ENCODE assay signal across 11 cellular contexts in the genomic region with DNA sequence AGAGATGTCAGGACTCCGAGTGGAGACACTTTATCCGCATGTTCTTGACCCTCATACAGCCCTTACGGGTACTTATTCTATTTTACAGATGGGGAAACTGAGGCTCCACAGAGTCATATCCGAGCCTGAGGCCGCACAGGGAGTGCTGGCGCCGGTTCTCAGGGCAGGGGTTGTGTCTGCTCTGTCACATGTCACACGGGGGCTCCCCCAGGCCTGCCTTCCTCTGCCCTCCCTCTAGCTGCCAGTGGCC. TPM values are rescaled to one million over a fixed set of nuclear protein-coding genes. Genes with fewer than 3 reads are reported as not detected.
DNase-seq lines count a peak whose midpoint lies in the region; ATAC-seq, FAIRE-seq and TF ChIP-seq lines count a peak whose summit lies in the region.
"Had no signal": no experiment of that assay in that cellular context is flagged by ENCODE, and none has a peak within 500 bp of the region (broad histone marks: within the 10 kb centered on the region; RNA-seq: fewer than 3 reads in every experiment).

No MANE protein-coding gene starts in this region.

- intact Hi-C loops in Calu3 (cut with micrococcal nuclease; ENCODE audit: unreplicated experiment) (no loop called here), ovary (cut with DNase I) (no loop called here)

- H3K27me3 Mint-ChIP-seq in Calu3 (ENCODE audit: unreplicated experiment): no peaks in the 10 kb centered on the region
- peaks cover 3% of the 10 kb centered on the region for H3K27me3 Mint-ChIP-seq in activated CD8-positive, alpha-beta T cell treated with anti-CD3 and anti-CD28 coated beads, Interleukin-2, amount 10 ng/mL, durations not matched to agents 7 days and 5 days (ENCODE audit: low read depth)

- peaks cover 49% of the 10 kb centered on the region for H3K4me1 Mint-ChIP-seq in Calu3 (ENCODE audit: low read depth, unreplicated experiment)
- peaks cover 69% of the 10 kb centered on the region for H3K4me1 Mint-ChIP-seq in activated CD8-positive, alpha-beta T cell treated with anti-CD3 and anti-CD28 coated beads, Interleukin-2, amount 10 ng/mL, durations not matched to agents 7 days and 5 days (ENCODE audit: low read depth)

- H3K27ac Mint-ChIP-seq in Calu3 (ENCODE audit: unreplicated experiment): peak overlapping the region; percentile 61
- peak overlapping the region; percentile 49 for H3K27ac Mint-ChIP-seq in activated CD8-positive, alpha-beta T cell treated with anti-CD3 and anti-CD28 coated beads, Interleukin-2, amount 10 ng/mL, durations not matched to agents 7 days and 5 days

- no peak for TF ChIP-seq EP300 in ovary (IDR thresholded peaks at IDR 0.05)

- H3K4me3 ChIP-seq in keratinocyte (ENCODE audit: control insufficient read depth in 2 of 3, extremely low read depth in 1 of 3, insufficient read depth in 2 of 3, low read depth in 1 of 3, low read length in 3 of 3) (no peak overlapping the region), skeletal muscle tissue (ENCODE audit: low read length in 3 of 3) (peak overlapping the region; percentile 56 to 68 (median 60)), ovary (no peak overlapping the region)

- no peaks in the 10 kb centered on the region for H3K9me3 Mint-ChIP-seq in Calu3 (ENCODE audit: low read depth, unreplicated experiment)
- H3K9me3 Mint-ChIP-seq in activated CD8-positive, alpha-beta T cell treated with anti-CD3 and anti-CD28 coated beads, Interleukin-2, amount 10 ng/mL, durations not matched to agents 7 days and 5 days (ENCODE audit: insufficient read depth): no peaks in the 10 kb centered on the region

- no peak for TF ChIP-seq POLR2A in ovary (IDR thresholded peaks at IDR 0.05)

- no peaks in the 10 kb centered on the region for H3K9me3 ChIP-seq in keratinocyte (ENCODE audit: control insufficient read depth, low read depth, low read length)
- no peaks in the 10 kb centered on the region for H3K9me3 ChIP-seq in skeletal muscle tissue (ENCODE audit: control insufficient read depth in 3 of 3, low read length in 3 of 3)
- no peaks in the 10 kb centered on the region for H3K9me3 ChIP-seq in ovary

- 28 to 34% (median 32%) methylated on average over 8 of the region's 8 CpGs for WGBS in ovary, 3 donors

- H3K4me2 ChIP-seq in keratinocyte (ENCODE audit: control insufficient read depth, extremely low read depth, insufficient read depth, low read depth, low read length): peak overlapping the region; percentile 75

- peaks cover 64% of the 10 kb centered on the region for H3K36me3 Mint-ChIP-seq in Calu3 (ENCODE audit: insufficient read depth, unreplicated experiment)
- peaks cover 13% of the 10 kb centered on the region for H3K36me3 Mint-ChIP-seq in activated CD8-positive, alpha-beta T cell treated with anti-CD3 and anti-CD28 coated beads, Interleukin-2, amount 10 ng/mL, durations not matched to agents 7 days and 5 days (ENCODE audit: low read depth)

- H3K27ac ChIP-seq in keratinocyte (ENCODE audit: control insufficient read depth, insufficient read depth, low read length) (peak overlapping the region; percentile 53), skeletal muscle tissue (ENCODE audit: low read depth, low read length) (peak overlapping the region; percentile 77), ovary (peak overlapping the region in 1 of 2 donors; percentile 59)

- H3K4me3 Mint-ChIP-seq in Calu3 (ENCODE audit: low read depth, unreplicated experiment): peak overlapping the region; percentile 64
- peak overlapping the region; percentile 61 for H3K4me3 Mint-ChIP-seq in activated CD8-positive, alpha-beta T cell treated with anti-CD3 and anti-CD28 coated beads, Interleukin-2, amount 10 ng/mL, durations not matched to agents 7 days and 5 days

- dilution Hi-C loops in keratinocyte (cut with MboI; ENCODE audit: extremely low pct_ligation_motif_present, low sequenced_read_pairs): no loop called here

- no TSS peak for BruUV-seq in Calu3 (replicated peaks; lab: Mats Ljungman, UMichigan)

- H3K9ac ChIP-seq in keratinocyte (ENCODE audit: control insufficient read depth, extremely low read depth, insufficient read depth, low read length) (peak overlapping the region; percentile 34), skeletal muscle tissue (ENCODE audit: low read depth in 1 of 3, low read length in 3 of 3) (peak overlapping the region; percentile 73 to 77 (median 76))

- peaks cover 39% of the 10 kb centered on the region for H3K79me2 ChIP-seq in keratinocyte (ENCODE audit: control insufficient read depth, insufficient read depth, low read length)

- ATAC-seq in activated CD8-positive, alpha-beta T cell treated with anti-CD3 and anti-CD28 coated beads, Interleukin-2, amount 10 ng/mL, durations not matched to agents 7 days and 5 days: no peak
- no peak for ATAC-seq in GM21367 (IDR thresholded peaks at IDR 0.05; ENCODE audit: unreplicated experiment)

- FAIRE-seq in keratinocyte (lab: Jason Lieb, UNC): no peak

- DNase-seq in Calu3 (no peak), keratinocyte (ENCODE audit: low read depth, low spot score) (no peak), ovary (no peak), activated gamma-delta T cell (lab: John Stamatoyannopoulos, UW) (no peak), HK-2 (ENCODE audit: unreplicated experiment) (no peak)
- no peak for DNase-seq in activated CD8-positive, alpha-beta T cell treated with anti-CD3 and anti-CD28 coated beads, Interleukin-2, amount 10 ng/mL, durations not matched to agents 7 days and 5 days
- DNase-seq: GDM1, NCI-H2171 treated with DMSO at 0.1 percent for 48 hours had no signal

- H3K4me1 ChIP-seq in keratinocyte (ENCODE audit: control insufficient read depth, extremely low read depth, insufficient read depth, low read length): peaks cover 47% of the 10 kb centered on the region
- peaks cover 40 to 64% (median 56%) of the 10 kb centered on the region in 3 donors for H3K4me1 ChIP-seq in skeletal muscle tissue (ENCODE audit: control insufficient read depth in 3 of 3, insufficient read depth in 3 of 3, low read length in 3 of 3)
- peaks cover 20% of the 10 kb centered on the region for H3K4me1 ChIP-seq in ovary (ENCODE audit: insufficient read depth)

- POLR2A ChIA-PET in activated CD8-positive, alpha-beta T cell treated with anti-CD3 and anti-CD28 coated beads, Interleukin-2, amount 10 ng/mL, durations not matched to agents 7 days and 5 days (lab: Charles Lee): interaction anchor here (2.6 kb wide), 1 partner anchor 11 kb away, joined by 10 read pairs; no protein-coding TSS in a partner anchor

- CTCF ChIA-PET in Calu3 (lab: Charles Lee): interaction anchor here (2.8 kb wide), 1 partner anchor 23 kb away, joined by 31 read pairs; no protein-coding TSS in a partner anchor
- CTCF ChIA-PET in activated CD8-positive, alpha-beta T cell treated with anti-CD3 and anti-CD28 coated beads, Interleukin-2, amount 10 ng/mL, durations not matched to agents 7 days and 5 days (lab: Charles Lee): interaction anchor here (0.7 kb wide), 1 partner anchor 23 kb away, joined by 3 read pairs; no protein-coding TSS in a partner anchor

- no peak overlapping the region for H2AFZ ChIP-seq in keratinocyte (ENCODE audit: control insufficient read depth, low read length)

- peaks cover 24% of the 10 kb centered on the region for H4K20me1 ChIP-seq in keratinocyte (ENCODE audit: control insufficient read depth, extremely low read depth, insufficient read depth, low read length)

- TF ChIP-seq CTCF in Calu3 (IDR thresholded peaks at IDR 0.05; ENCODE audit: unreplicated experiment): no peak
- TF ChIP-seq CTCF in keratinocyte (optimal IDR thresholded peaks at IDR 0.05 in 1 of 3, IDR thresholded peaks at IDR 0.05 in 1 of 3, conservative IDR thresholded peaks at IDR 0.05 in 1 of 3; ENCODE audit: extremely low read depth in 1 of 3, insufficient read depth in 2 of 3, low read length in 3 of 3): no peak
- no peak for TF ChIP-seq CTCF in ovary (IDR thresholded peaks at IDR 0.05)

- H3K36me3 ChIP-seq in keratinocyte (ENCODE audit: control insufficient read depth in 2 of 2, extremely low read depth in 1 of 2, insufficient read depth in 2 of 2, low read length in 2 of 2) (peaks cover 6 to 9% of the 10 kb centered on the region in 2 experiments), skeletal muscle tissue (ENCODE audit: control insufficient read depth in 3 of 3, insufficient read depth in 3 of 3, low read length in 3 of 3) (no peaks in the 10 kb centered on the region), ovary (no peaks in the 10 kb centered on the region)
- H3K36me3 ChIP-seq: cardiac muscle cell had no signal

- no peaks in the 10 kb centered on the region for H3K27me3 ChIP-seq in keratinocyte (ENCODE audit: control insufficient read depth, extremely low read depth, insufficient read depth, low read length)
- peaks cover 0 to 2% (median 0%) of the 10 kb centered on the region in 3 donors for H3K27me3 ChIP-seq in skeletal muscle tissue (ENCODE audit: control insufficient read depth in 3 of 3, insufficient read depth in 3 of 3, low read length in 3 of 3)
- H3K27me3 ChIP-seq in ovary: no peaks in the 10 kb centered on the region
- H3K27me3 ChIP-seq: cardiac muscle cell had no signal

- H3K9me1 ChIP-seq in keratinocyte (ENCODE audit: control insufficient read depth, extremely low read depth, insufficient read depth, low read length): peaks cover 3% of the 10 kb centered on the region

RNA-seq across cellular contexts. Expression of a gene that starts 1.0 kb away (rescaled TPM):
- total RNA-seq in Calu3 (2022) (208 and 220 TPM in 2 replicates), skeletal muscle tissue (14.6 TPM), ovary (10 to 100 TPM; 15.1 to 40.7 (median 22.2) TPM)
- 100 to 1,000 TPM; 155 to 159 TPM for total RNA-seq in activated CD8-positive, alpha-beta T cell treated with anti-CD3 and anti-CD28 coated beads, Interleukin-2, amount 10 ng/mL, durations not matched to agents 7 days and 5 days
- polyA plus RNA-seq in keratinocyte (22.6 to 42.4 TPM (median 31.6 TPM) in 3 replicates), ovary (10 to 100 TPM in 1 of 2 donors, 1 to 10 TPM in 1; 6.3 to 18.4 TPM)
- 13.0 TPM for polyA plus RNA-seq in keratinocyte (2011; ENCODE audit: low read depth)
- 21.2 and 50.7 TPM in 2 replicates for polyA plus RNA-seq in keratinocyte (2011; cell fraction: cytosol; rRNA removed)
- 66.3 and 100 TPM in 2 replicates for polyA plus RNA-seq in keratinocyte (2011; cell fraction: nucleus; rRNA removed)
- 31.0 and 82.3 TPM in 2 replicates for polyA plus RNA-seq in keratinocyte (2012; ENCODE audit: low replicate concordance)
- polyA minus RNA-seq in keratinocyte: 27.3 to 92.4 TPM (median 35.0 TPM) in 3 replicates
- polyA minus RNA-seq in keratinocyte (2011; cell fraction: cytosol; rRNA and poly(A)+ RNA removed): 74.2 TPM
- 56.2 and 58.6 TPM in 2 replicates for polyA minus RNA-seq in keratinocyte (2011; cell fraction: nucleus; rRNA and poly(A)+ RNA removed)

RNA-seq across cellular contexts. Expression of a gene that starts 35.6 kb away (rescaled TPM):
- total RNA-seq in Calu3 (2022) (8.6 and 10.0 TPM in 2 replicates), skeletal muscle tissue (89.8 TPM), ovary (1 to 10 TPM; 2.6 to 9.8 (median 3.8) TPM)
- 1 to 10 TPM; 1.8 TPM for total RNA-seq in activated CD8-positive, alpha-beta T cell treated with anti-CD3 and anti-CD28 coated beads, Interleukin-2, amount 10 ng/mL, durations not matched to agents 7 days and 5 days
- polyA plus RNA-seq in keratinocyte (1.7 to 4.9 TPM (median 1.8 TPM) in 3 replicates), ovary (1 to 10 TPM; 4.1 to 4.9 TPM)
- 12.4 TPM for polyA plus RNA-seq in keratinocyte (2011; ENCODE audit: low read depth)
- 1.1 and 1.8 TPM in 2 replicates for polyA plus RNA-seq in keratinocyte (2011; cell fraction: cytosol; rRNA removed)
- polyA plus RNA-seq in keratinocyte (2011; cell fraction: nucleus; rRNA removed): 7.2 and 9.8 TPM in 2 replicates
- 1.4 and 22.0 TPM in 2 replicates for polyA plus RNA-seq in keratinocyte (2012; ENCODE audit: low replicate concordance)
- 0.32 to 1.5 TPM (median 1.3 TPM) in 3 replicates for polyA minus RNA-seq in keratinocyte
- polyA minus RNA-seq in keratinocyte (2011; cell fraction: cytosol; rRNA and poly(A)+ RNA removed): 2.1 TPM
- polyA minus RNA-seq in keratinocyte (2011; cell fraction: nucleus; rRNA and poly(A)+ RNA removed): 2.0 and 4.4 TPM in 2 replicates

Comparison
In these comparisons a context has a peak if more than half of its experiments do, and no peak if none do; other contexts are left out.
1. H3K4me3 ChIP-seq: peak in skeletal muscle tissue (3 of 3); none in keratinocyte (0 of 3) and ovary (single experiment).